8 cellular contexts compared by ENCODE assay signal in genomic region chr16:30921459-30921747, GRCh38. TPM values are rescaled to one million over a fixed set of nuclear protein-coding genes. Genes with fewer than 3 reads are reported as not detected.
DNase-seq lines count a peak whose midpoint lies in the region; ATAC-seq and TF ChIP-seq lines count a peak whose summit lies in the region.

No MANE protein-coding gene starts in this region.

- no peak overlapping the region for H3K27ac ChIP-seq in CD4-positive, alpha-beta T cell (ENCODE audit: low read depth, low read length)
- no peak overlapping the region for H3K27ac ChIP-seq in effector memory CD4-positive, alpha-beta T cell (ENCODE audit: insufficient read depth, low read length, poor library complexity, severe bottlenecking)
- peak overlapping the region; percentile 71 for H3K27ac ChIP-seq in osteoblast (ENCODE audit: low read depth, low read length)

- CTCF ChIA-PET in CD4-positive, alpha-beta T cell (lab: Charles Lee) = interaction anchor here (1.9 to 2.6 kb wide), 2 partner anchors 20 to 77 kb away, joined by 5 to 14 read pairs; no protein-coding TSS in a partner anchor

- peak overlapping the region; percentile 61 for H3K9ac ChIP-seq in NT2/D1 (ENCODE audit: insufficient read length, low read depth)

- H3K79me2 ChIP-seq in osteoblast (ENCODE audit: insufficient read depth, low read length) = peaks cover 7% of the 10 kb centered on the region

- peaks cover 20% of the 10 kb centered on the region for H3K36me3 ChIP-seq in NT2/D1 (ENCODE audit: insufficient read depth, insufficient read length, low read length)
- H3K36me3 ChIP-seq in effector memory CD4-positive, alpha-beta T cell (ENCODE audit: control insufficient read depth, insufficient read depth, low read length) = peaks cover 3% of the 10 kb centered on the region
- peaks cover 7% of the 10 kb centered on the region for H3K36me3 ChIP-seq in osteoblast (ENCODE audit: insufficient read depth, low read length)

- no peaks in the 10 kb centered on the region for H3K9me3 Mint-ChIP-seq in CD4-positive, alpha-beta T cell

- peak overlapping the region; percentile 76 for H3K4me2 ChIP-seq in osteoblast (ENCODE audit: insufficient read depth, low read length)

- H3K4me1 Mint-ChIP-seq in CD4-positive, alpha-beta T cell (ENCODE audit: low read depth) = peaks cover 19% of the 10 kb centered on the region

- no peaks in the 10 kb centered on the region for H3K9me3 ChIP-seq in CD4-positive, alpha-beta T cell (ENCODE audit: control insufficient read depth, low read length)
- H3K9me3 ChIP-seq in NT2/D1 (ENCODE audit: insufficient read depth, low read length) = no peaks in the 10 kb centered on the region
- H3K9me3 ChIP-seq in effector memory CD4-positive, alpha-beta T cell (ENCODE audit: control insufficient read depth, low read length) = no peaks in the 10 kb centered on the region
- no peaks in the 10 kb centered on the region for H3K9me3 ChIP-seq in osteoblast (ENCODE audit: low read depth, low read length)

- POLR2A ChIA-PET in CD4-positive, alpha-beta T cell (lab: Charles Lee) = interaction anchor here (1.4 kb wide), 1 partner anchor 20 kb away, joined by 3 read pairs; no protein-coding TSS in a partner anchor

- peak overlapping the region; percentile 99 for H3K4me3 Mint-ChIP-seq in CD4-positive, alpha-beta T cell

- no peak for TF ChIP-seq CTCF in CD4-positive, alpha-beta T cell (IDR thresholded peaks at IDR 0.05)
- TF ChIP-seq CTCF in osteoblast (IDR thresholded peaks at IDR 0.05; ENCODE audit: extremely low read depth, low read depth, low read length) = no peak

- intact Hi-C loops in CD4-positive, alpha-beta T cell (cut with DNase I, micrococcal nuclease) = loop anchor here (1.0 to 10.0 kb wide), 7 partner anchors 19 to 927 kb away; partner anchors contain the start of genes HIRIP3 (in 1 of the 2), INO80E (in 1 of the 2), MYL11 (in 1 of the 2) and PHKG2 (in 1 of the 2)

- peaks cover 7% of the 10 kb centered on the region for H3K36me3 Mint-ChIP-seq in CD4-positive, alpha-beta T cell (ENCODE audit: low read depth)

- H3K27me3 Mint-ChIP-seq in CD4-positive, alpha-beta T cell = no peaks in the 10 kb centered on the region

- H3K27ac Mint-ChIP-seq in CD4-positive, alpha-beta T cell = peak overlapping the region; percentile 92

- H3K27me3 ChIP-seq in CD4-positive, alpha-beta T cell (ENCODE audit: control insufficient read depth, insufficient read depth, low read length) = no peaks in the 10 kb centered on the region
- H3K27me3 ChIP-seq in NT2/D1 (ENCODE audit: insufficient read depth, insufficient read length) (no peaks in the 10 kb centered on the region), osteoblast (ENCODE audit: insufficient read depth, low read length) (no peaks in the 10 kb centered on the region)
- H3K27me3 ChIP-seq in effector memory CD4-positive, alpha-beta T cell (replicated peaks; ENCODE audit: control insufficient read depth, insufficient read depth, low read length, poor library complexity, severe bottlenecking) = no peaks in the 10 kb centered on the region

- peaks cover 7% of the 10 kb centered on the region for H3K4me1 ChIP-seq in NT2/D1 (ENCODE audit: insufficient read depth, insufficient read length)
- peaks cover 8% of the 10 kb centered on the region for H3K4me1 ChIP-seq in effector memory CD4-positive, alpha-beta T cell (ENCODE audit: control insufficient read depth, insufficient read depth, low read length, poor library complexity, severe bottlenecking)
- H3K4me1 ChIP-seq in osteoblast (ENCODE audit: insufficient read depth, low read length) = peaks cover 18% of the 10 kb centered on the region

- no peak for DNase-seq in CD4-positive, alpha-beta T cell
- DNase-seq in NT2/D1 (ENCODE audit: low read depth, low spot score) (no peak), osteoblast (ENCODE audit: insufficient read length, low spot score, missing footprints) (no peak), NCI-H187 (lab: John Stamatoyannopoulos, UW) (no peak), epidermal melanocyte (ENCODE audit: insufficient read length, low spot score) (no peak)
- no peak for DNase-seq in effector memory CD4-positive, alpha-beta T cell

- no peak overlapping the region for H3K4me3 ChIP-seq in NT2/D1 (ENCODE audit: insufficient read length, low read depth)
- peak overlapping the region; percentile 70 for H3K4me3 ChIP-seq in effector memory CD4-positive, alpha-beta T cell (ENCODE audit: insufficient read depth, low read depth, low read length, poor library complexity, severe bottlenecking)
- H3K4me3 ChIP-seq in osteoblast (ENCODE audit: insufficient read depth, low read length) = peak overlapping the region; percentile 76

- H4K20me1 ChIP-seq in osteoblast (ENCODE audit: insufficient read depth, low read length) = peaks cover 6% of the 10 kb centered on the region

- H2AFZ ChIP-seq in osteoblast (ENCODE audit: low read length) = peak overlapping the region; percentile 97

- ATAC-seq in CD4-positive, alpha-beta T cell (ENCODE audit: poor library complexity) = no peak
- ATAC-seq in HG02623 (IDR thresholded peaks at IDR 0.05; ENCODE audit: unreplicated experiment) (no peak), GM19023 (IDR thresholded peaks at IDR 0.05; ENCODE audit: unreplicated experiment) (no peak)

RNA-seq across cellular contexts. Expression of gene FBXL19, which starts 2.0 kb away (rescaled TPM):
- total RNA-seq in CD4-positive, alpha-beta T cell = 1 to 10 TPM; 7.5 to 8.9 TPM
- total RNA-seq in osteoblast = 12.7 and 14.5 TPM in 2 replicates

RNA-seq across cellular contexts. Expression of gene CTF1, which starts 25.0 kb away (rescaled TPM):
- total RNA-seq in CD4-positive, alpha-beta T cell = under 1 TPM in 1 of 2 experiments, not detected in 1; 0.20 TPM
- total RNA-seq in osteoblast = 2.9 and 3.3 TPM in 2 replicates

RNA-seq across cellular contexts. Expression of gene ORAI3, which starts 27.5 kb away (rescaled TPM):
- total RNA-seq in CD4-positive, alpha-beta T cell = 1 to 10 TPM; 3.0 to 4.5 TPM
- total RNA-seq in osteoblast = 63.3 and 66.0 TPM in 2 replicates

RNA-seq across cellular contexts. Expression of gene BCL7C, which starts 27.5 kb away (rescaled TPM):
- total RNA-seq in CD4-positive, alpha-beta T cell = 10 to 100 TPM; 17.8 to 19.1 TPM
- total RNA-seq in osteoblast = 33.3 and 36.2 TPM in 2 replicates

RNA-seq across cellular contexts. Expression of gene SETD1A, which starts 36.2 kb away (rescaled TPM):
- 10 to 100 TPM; 40.1 to 41.2 TPM for total RNA-seq in CD4-positive, alpha-beta T cell
- total RNA-seq in osteoblast = 2.2 and 2.9 TPM in 2 replicates

Comparison
In these comparisons a context has a peak if more than half of its experiments do, and no peak if none do; other contexts are left out.
1. RNA of gene ORAI3, which starts 27.5 kb away (total RNA-seq): 63.3 to 66.0 TPM in osteoblast; 3.0 to 4.5 TPM in CD4-positive, alpha-beta T cell; every median in the first group is over 10 times any median in the second.